Comparison of ENCODE assay signal across 17 cellular contexts in the genomic region with DNA sequence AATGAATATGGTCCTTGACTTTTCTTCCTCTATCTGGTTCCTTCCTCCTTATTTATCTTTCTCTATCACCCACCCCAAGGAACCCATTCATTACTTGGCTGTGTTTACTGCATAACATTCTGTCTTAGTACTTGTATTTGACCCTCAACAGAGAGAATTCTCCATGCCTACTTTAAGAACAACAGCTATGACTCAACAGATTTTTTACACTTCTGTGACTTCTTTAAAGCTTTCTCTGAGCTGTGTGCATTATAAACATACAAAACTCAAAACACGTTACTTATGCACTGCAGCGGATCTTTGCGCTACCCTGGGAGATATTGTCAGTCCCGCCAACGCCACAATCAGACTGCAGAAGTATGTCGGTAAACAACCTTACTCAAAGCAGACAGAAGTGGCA. TPM values are rescaled to one million over a fixed set of nuclear protein-coding genes. Genes with fewer than 3 reads are reported as not detected.
DNase-seq lines count a peak whose midpoint lies in the region; ATAC-seq and TF ChIP-seq lines count a peak whose summit lies in the region.
"Had no signal": no experiment of that assay in that cellular context is flagged by ENCODE, and none has a peak within 500 bp of the region (broad histone marks: within the 10 kb centered on the region; RNA-seq: fewer than 3 reads in every experiment).

No MANE protein-coding gene starts in this region.

- CTCF ChIA-PET in CD8-positive, alpha-beta memory T cell (lab: Charles Lee), result interaction anchor here (1.6 kb wide), 1 partner anchor 14 kb away, joined by 3 read pairs; no protein-coding TSS in a partner anchor

- no peaks in the 10 kb centered on the region for H3K27me3 Mint-ChIP-seq in CD8-positive, alpha-beta memory T cell
- no peaks in the 10 kb centered on the region for H3K27me3 Mint-ChIP-seq in natural killer cell treated with Interleukin-12 subunit alpha and Interleukin-12 subunit beta and Interleukin-15 and Interleukin-18, amount 100 ng/mL, for 72 hours
- H3K27me3 Mint-ChIP-seq: memory B cell; naive thymus-derived CD8-positive, alpha-beta T cell had no signal

- no peak overlapping the region for H3K27ac ChIP-seq in CD8-positive, alpha-beta memory T cell (ENCODE audit: low read depth, low read length)
- H3K27ac ChIP-seq: hepatocyte, prostate gland had no signal

- no peaks in the 10 kb centered on the region for H3K4me1 ChIP-seq in CD8-positive, alpha-beta memory T cell (ENCODE audit: insufficient read depth, low read length)
- H3K4me1 ChIP-seq: BE2C, prostate gland had no signal

- no peak overlapping the region for H3K4me3 Mint-ChIP-seq in CD8-positive, alpha-beta memory T cell
- no peak overlapping the region for H3K4me3 Mint-ChIP-seq in natural killer cell treated with Interleukin-12 subunit alpha and Interleukin-12 subunit beta and Interleukin-15 and Interleukin-18, amount 100 ng/mL, for 72 hours
- H3K4me3 Mint-ChIP-seq: memory B cell; naive thymus-derived CD8-positive, alpha-beta T cell had no signal

- no peak overlapping the region for H3K4me3 ChIP-seq in CD8-positive, alpha-beta memory T cell (ENCODE audit: low read length)
- H3K4me3 ChIP-seq in cardiac fibroblast (replicated peaks in 1 of 2; ENCODE audit: low read depth in 2 of 2, low read length in 2 of 2), result no peak overlapping the region
- H3K4me3 ChIP-seq: hepatocyte, prostate gland had no signal

- H3K9me3 ChIP-seq in CD8-positive, alpha-beta memory T cell (ENCODE audit: low read length), result no peaks in the 10 kb centered on the region
- H3K9me3 ChIP-seq: BE2C, prostate gland had no signal

- no peaks in the 10 kb centered on the region for H3K36me3 ChIP-seq in CD8-positive, alpha-beta memory T cell (ENCODE audit: insufficient read depth, low read length)
- H3K36me3 ChIP-seq: BE2C, prostate gland had no signal

- H3K9me3 Mint-ChIP-seq in CD8-positive, alpha-beta memory T cell, result no peaks in the 10 kb centered on the region
- no peaks in the 10 kb centered on the region for H3K9me3 Mint-ChIP-seq in natural killer cell treated with Interleukin-12 subunit alpha and Interleukin-12 subunit beta and Interleukin-15 and Interleukin-18, amount 100 ng/mL, for 72 hours
- H3K9me3 Mint-ChIP-seq: memory B cell; naive thymus-derived CD8-positive, alpha-beta T cell had no signal

- TF ChIP-seq CTCF in cardiac fibroblast (IDR thresholded peaks at IDR 0.05; ENCODE audit: low read depth, low read length), result no peak

- no peak for DNase-seq in CD8-positive, alpha-beta memory T cell
- DNase-seq in M059J (ENCODE audit: low read depth) (peak; percentile 6), cardiac fibroblast (ENCODE audit: low read depth in 2 of 2) (peak; percentile 10 to 11), AG08396 (ENCODE audit: low spot score) (no peak), NCI-H1417 (lab: John Stamatoyannopoulos, UW) (no peak)
- DNase-seq in natural killer cell treated with Interleukin-12 subunit alpha and Interleukin-12 subunit beta and Interleukin-15 and Interleukin-18, amount 100 ng/mL, for 72 hours (ENCODE audit: low spot score), result no peak
- DNase-seq: activated naive CD4-positive, alpha-beta T cell treated with anti-CD3 and anti-CD28 coated beads, Interleukin-2, amount 50 U/mL, for 16 hours; BE2C; central memory CD4-positive, alpha-beta T cell; GDM1; naive thymus-derived CD8-positive, alpha-beta T cell; NCI-H1436 treated with DMSO at 0.1 percent for 48 hours had no signal

- POLR2A ChIA-PET in CD8-positive, alpha-beta memory T cell (lab: Charles Lee), result no interaction called here

- peak overlapping the region in 7 of 8 donors; percentile 4 to 89 (median 51) for H3K27ac Mint-ChIP-seq in CD8-positive, alpha-beta memory T cell
- H3K27ac Mint-ChIP-seq in natural killer cell treated with Interleukin-12 subunit alpha and Interleukin-12 subunit beta and Interleukin-15 and Interleukin-18, amount 100 ng/mL, for 72 hours, result peak overlapping the region; percentile 36 to 52
- H3K27ac Mint-ChIP-seq: memory B cell had no signal

- no peak for ATAC-seq in natural killer cell treated with Interleukin-12 subunit alpha and Interleukin-12 subunit beta and Interleukin-15 and Interleukin-18, amount 100 ng/mL, for 72 hours
- ATAC-seq in GM21423 (IDR thresholded peaks at IDR 0.05; ENCODE audit: unreplicated experiment), result no peak
- ATAC-seq: naive thymus-derived CD8-positive, alpha-beta T cell; Panc1 had no signal

- peaks cover 31 to 58% (median 42%) of the 10 kb centered on the region in 3 donors for H3K4me1 Mint-ChIP-seq in CD8-positive, alpha-beta memory T cell
- H3K4me1 Mint-ChIP-seq in natural killer cell treated with Interleukin-12 subunit alpha and Interleukin-12 subunit beta and Interleukin-15 and Interleukin-18, amount 100 ng/mL, for 72 hours (ENCODE audit: low read depth in 2 of 2), result peaks cover 31 to 60% of the 10 kb centered on the region in 2 donors

- H3K27me3 ChIP-seq in CD8-positive, alpha-beta memory T cell (ENCODE audit: insufficient read depth, low read length, poor library complexity, severe bottlenecking), result no peaks in the 10 kb centered on the region
- H3K27me3 ChIP-seq: BE2C, hepatocyte had no signal

- peaks cover 7 to 31% (median 18%) of the 10 kb centered on the region in 3 donors for H3K36me3 Mint-ChIP-seq in CD8-positive, alpha-beta memory T cell
- peaks cover 3% of the 10 kb centered on the region for H3K36me3 Mint-ChIP-seq in natural killer cell treated with Interleukin-12 subunit alpha and Interleukin-12 subunit beta and Interleukin-15 and Interleukin-18, amount 100 ng/mL, for 72 hours

RNA-seq across cellular contexts. Expression of gene PRKX, which starts 35.2 kb away (rescaled TPM):
- 10 to 100 TPM; 41.9 to 45.9 TPM for total RNA-seq in CD8-positive, alpha-beta memory T cell
- 79.4 TPM for polyA plus RNA-seq in CD8-positive, alpha-beta memory T cell
- 1.3 and 6.2 TPM in 2 replicates for total RNA-seq in M059J (2014; rRNA removed; shearing (Covaris generic))
- total RNA-seq in natural killer cell treated with Interleukin-12 subunit alpha and Interleukin-12 subunit beta and Interleukin-15 and Interleukin-18, amount 100 ng/mL, for 72 hours, result 100 to 1,000 TPM; 109 to 177 TPM

Comparison
In these comparisons a context has a peak if more than half of its experiments do, and no peak if none do; other contexts are left out.
1. DNase-seq: peak in M059J (single experiment) and cardiac fibroblast (2 of 2); none in CD8-positive, alpha-beta memory T cell (0 of 5), natural killer cell treated with Interleukin-12 subunit alpha and Interleukin-12 subunit beta and Interleukin-15 and Interleukin-18, amount 100 ng/mL, for 72 hours (single experiment), AG08396 (single experiment) and NCI-H1417 (0 of 3).